Comparison of ENCODE assay signal across 26 cellular contexts in the genomic region with DNA sequence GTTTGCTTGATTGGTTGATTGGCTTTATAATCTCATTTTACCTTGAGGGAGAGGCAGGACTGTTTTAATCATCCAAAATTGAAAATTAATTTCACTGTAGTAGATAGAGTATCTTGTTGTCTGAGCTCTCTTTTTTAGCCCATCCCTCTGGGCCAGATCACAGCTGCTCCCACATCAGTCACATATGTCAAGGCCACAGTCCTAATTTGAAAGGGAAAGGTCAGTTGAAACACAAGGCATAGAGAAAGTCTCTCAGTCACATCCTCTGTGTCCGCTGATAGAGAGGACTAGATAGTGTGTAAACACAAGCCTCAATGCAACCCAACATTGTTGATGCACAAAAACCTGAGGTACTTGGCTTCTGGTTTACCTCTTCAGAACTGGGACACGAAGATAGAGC. TPM values are rescaled to one million over a fixed set of nuclear protein-coding genes. Genes with fewer than 3 reads are reported as not detected.
DNase-seq lines count a peak whose midpoint lies in the region; ATAC-seq and TF ChIP-seq lines count a peak whose summit lies in the region.
"Had no signal": no experiment of that assay in that cellular context is flagged by ENCODE, and none has a peak within 500 bp of the region (broad histone marks: within the 10 kb centered on the region; RNA-seq: fewer than 3 reads in every experiment).

No MANE protein-coding gene starts in this region.

- no peak overlapping the region for H3K4me3 ChIP-seq in CD8-positive, alpha-beta T cell (ENCODE audit: low read depth, low read length)
- H3K4me3 ChIP-seq: breast epithelium, esophagus muscularis mucosa, hepatocyte, ovary, SJSA1, spleen, testis had no signal

- CTCF ChIA-PET in activated CD4-positive, alpha-beta T cell treated with anti-CD3 and anti-CD28 coated beads, Interleukin-2, amount 10 ng/mL, durations not matched to agents 7 days and 5 days (lab: Charles Lee): interaction anchor here (0.5 to 4.7 kb wide), 3 partner anchors 10 to 21 kb away, joined by 3 to 27 read pairs (median 4); no protein-coding TSS in a partner anchor
- CTCF ChIA-PET in CD8-positive, alpha-beta T cell (lab: Charles Lee): interaction anchor here (1.2 to 3.7 kb wide), 4 partner anchors 30 to 49 kb away, joined by 3 to 10 read pairs (median 6); a partner anchor contains a TSS
- CTCF ChIA-PET in activated CD8-positive, alpha-beta T cell treated with anti-CD3 and anti-CD28 coated beads, Interleukin-2, amount 10 ng/mL, durations not matched to agents 7 days and 5 days (lab: Charles Lee): interaction anchor here (3.4 kb wide), 1 partner anchor 46 kb away, joined by 10 read pairs; no protein-coding TSS in a partner anchor

- POLR2A ChIA-PET in activated CD4-positive, alpha-beta T cell treated with anti-CD3 and anti-CD28 coated beads, Interleukin-2, amount 10 ng/mL, durations not matched to agents 7 days and 5 days (lab: Charles Lee): interaction anchor here (1.2 kb wide), 1 partner anchor 22 kb away, joined by 3 read pairs; a partner anchor contains a TSS
- POLR2A ChIA-PET in CD8-positive, alpha-beta T cell (lab: Charles Lee): interaction anchor here (17.3 kb wide), 1 partner anchor 19 kb away, joined by 377 read pairs; a partner anchor contains a TSS
- POLR2A ChIA-PET in activated CD8-positive, alpha-beta T cell treated with anti-CD3 and anti-CD28 coated beads, Interleukin-2, amount 10 ng/mL, durations not matched to agents 7 days and 5 days (lab: Charles Lee): interaction anchor here (1.2 to 4.5 kb wide), 2 partner anchors 10 to 20 kb away, joined by 3 to 38 read pairs; no protein-coding TSS in a partner anchor

- no peak for TF ChIP-seq CTCF in CD8-positive, alpha-beta T cell (IDR thresholded peaks at IDR 0.05)

- DNase-seq in activated CD4-positive, alpha-beta T cell treated with anti-CD3 and anti-CD28 coated beads, Interleukin-2, amount 10 ng/mL, durations not matched to agents 7 days and 5 days: no peak
- DNase-seq in activated CD4-positive, alpha-beta T cell treated with anti-CD3 and anti-CD28 coated beads for 1 hour: no peak
- DNase-seq in CD8-positive, alpha-beta T cell: no peak
- no peak for DNase-seq in activated CD8-positive, alpha-beta T cell treated with anti-CD3 and anti-CD28 coated beads, Interleukin-2, amount 10 ng/mL, durations not matched to agents 7 days and 5 days
- DNase-seq in myocyte (ENCODE audit: low read depth) (peak; percentile 75), anterior cingulate cortex (lab: John Stamatoyannopoulos, UW) (no peak), NCI-H2227 (lab: John Stamatoyannopoulos, UW; ENCODE audit: unreplicated experiment) (no peak)
- DNase-seq: foreskin melanocyte; H9; Karpas-422; NCI-H1694; NCI-H2171 treated with DMSO at 0.1 percent for 48 hours; NCI-H526; ovary; spleen; stimulated activated CD4-positive, alpha-beta T cell treated with anti-CD3 and anti-CD28 coated beads, Interleukin-2, amount 100 ng/mL, for 48 hours; testis had no signal

- peaks cover 54% of the 10 kb centered on the region for H3K4me1 Mint-ChIP-seq in activated CD4-positive, alpha-beta T cell treated with anti-CD3 and anti-CD28 coated beads, Interleukin-2, amount 10 ng/mL, durations not matched to agents 7 days and 5 days
- H3K4me1 Mint-ChIP-seq in CD8-positive, alpha-beta T cell (ENCODE audit: low read depth): peaks cover 51% of the 10 kb centered on the region
- peaks cover 15% of the 10 kb centered on the region for H3K4me1 Mint-ChIP-seq in activated CD8-positive, alpha-beta T cell treated with anti-CD3 and anti-CD28 coated beads, Interleukin-2, amount 10 ng/mL, durations not matched to agents 7 days and 5 days (ENCODE audit: low read depth)
- H3K4me1 Mint-ChIP-seq: H9; stimulated activated memory B cell treated with anti-CD40 and anti-IgM and Interleukin-4, amounts not matched to agents 10 μg/mL and 1 μg/mL and 100 μg/mL, for 72 hours had no signal

- peaks cover 80% of the 10 kb centered on the region for H3K36me3 Mint-ChIP-seq in activated CD4-positive, alpha-beta T cell treated with anti-CD3 and anti-CD28 coated beads, Interleukin-2, amount 10 ng/mL, durations not matched to agents 7 days and 5 days (ENCODE audit: low read depth)
- H3K36me3 Mint-ChIP-seq in CD8-positive, alpha-beta T cell: peaks cover 55% of the 10 kb centered on the region
- H3K36me3 Mint-ChIP-seq in activated CD8-positive, alpha-beta T cell treated with anti-CD3 and anti-CD28 coated beads, Interleukin-2, amount 10 ng/mL, durations not matched to agents 7 days and 5 days (ENCODE audit: low read depth): peaks cover 75% of the 10 kb centered on the region

- no peak overlapping the region for H3K27ac ChIP-seq in CD8-positive, alpha-beta T cell (ENCODE audit: low read depth, low read length)
- H3K27ac ChIP-seq: breast epithelium, esophagus muscularis mucosa, hepatocyte, ovary, SJSA1, testis had no signal

- H3K27ac Mint-ChIP-seq in activated CD4-positive, alpha-beta T cell treated with anti-CD3 and anti-CD28 coated beads, Interleukin-2, amount 10 ng/mL, durations not matched to agents 7 days and 5 days: peak overlapping the region; percentile 37
- H3K27ac Mint-ChIP-seq in CD8-positive, alpha-beta T cell: peak overlapping the region; percentile 80
- H3K27ac Mint-ChIP-seq in activated CD8-positive, alpha-beta T cell treated with anti-CD3 and anti-CD28 coated beads, Interleukin-2, amount 10 ng/mL, durations not matched to agents 7 days and 5 days: peak overlapping the region; percentile 41
- H3K27ac Mint-ChIP-seq: H9; nephron; stimulated activated memory B cell treated with anti-CD40 and anti-IgM and Interleukin-4, amounts not matched to agents 10 μg/mL and 1 μg/mL and 100 μg/mL, for 72 hours had no signal

- H3K4me1 ChIP-seq in CD8-positive, alpha-beta T cell (ENCODE audit: insufficient read depth, low read length): peaks cover 28% of the 10 kb centered on the region
- H3K4me1 ChIP-seq: breast epithelium, SJSA1, testis had no signal

- H3K4me3 Mint-ChIP-seq in activated CD4-positive, alpha-beta T cell treated with anti-CD3 and anti-CD28 coated beads, Interleukin-2, amount 10 ng/mL, durations not matched to agents 7 days and 5 days: no peak overlapping the region
- H3K4me3 Mint-ChIP-seq in CD8-positive, alpha-beta T cell: no peak overlapping the region
- H3K4me3 Mint-ChIP-seq in activated CD8-positive, alpha-beta T cell treated with anti-CD3 and anti-CD28 coated beads, Interleukin-2, amount 10 ng/mL, durations not matched to agents 7 days and 5 days: no peak overlapping the region
- H3K4me3 Mint-ChIP-seq: H9; nephron; stimulated activated memory B cell treated with anti-CD40 and anti-IgM and Interleukin-4, amounts not matched to agents 10 μg/mL and 1 μg/mL and 100 μg/mL, for 72 hours had no signal

- H3K36me3 ChIP-seq in CD8-positive, alpha-beta T cell (ENCODE audit: insufficient read depth, low read length): peaks cover 64% of the 10 kb centered on the region
- H3K36me3 ChIP-seq: breast epithelium, esophagus muscularis mucosa, ovary had no signal

- no peaks in the 10 kb centered on the region for H3K9me3 Mint-ChIP-seq in activated CD4-positive, alpha-beta T cell treated with anti-CD3 and anti-CD28 coated beads, Interleukin-2, amount 10 ng/mL, durations not matched to agents 7 days and 5 days
- H3K9me3 Mint-ChIP-seq in CD8-positive, alpha-beta T cell: no peaks in the 10 kb centered on the region
- no peaks in the 10 kb centered on the region for H3K9me3 Mint-ChIP-seq in activated CD8-positive, alpha-beta T cell treated with anti-CD3 and anti-CD28 coated beads, Interleukin-2, amount 10 ng/mL, durations not matched to agents 7 days and 5 days (ENCODE audit: insufficient read depth)
- H3K9me3 Mint-ChIP-seq: H9; nephron; stimulated activated memory B cell treated with anti-CD40 and anti-IgM and Interleukin-4, amounts not matched to agents 10 μg/mL and 1 μg/mL and 100 μg/mL, for 72 hours had no signal

- H3K27me3 ChIP-seq in CD8-positive, alpha-beta T cell (ENCODE audit: insufficient read depth, low read length): no peaks in the 10 kb centered on the region
- H3K27me3 ChIP-seq: breast epithelium, esophagus muscularis mucosa, hepatocyte, ovary, SJSA1, spleen, testis had no signal

- no peaks in the 10 kb centered on the region for H3K9me3 ChIP-seq in CD8-positive, alpha-beta T cell (ENCODE audit: low read length)
- H3K9me3 ChIP-seq: breast epithelium, esophagus muscularis mucosa, ovary, SJSA1, spleen, testis had no signal

- intact Hi-C loops in CD8-positive, alpha-beta T cell (cut with DNase I, micrococcal nuclease): no loop called here

- ATAC-seq in CD8-positive, alpha-beta T cell: no peak
- ATAC-seq in activated CD8-positive, alpha-beta T cell treated with anti-CD3 and anti-CD28 coated beads, Interleukin-2, amount 10 ng/mL, durations not matched to agents 7 days and 5 days: no peak
- ATAC-seq in HG02759 (IDR thresholded peaks at IDR 0.05; ENCODE audit: unreplicated experiment): no peak
- ATAC-seq: stimulated activated memory B cell treated with anti-CD40 and anti-IgM and Interleukin-4, amounts not matched to agents 10 μg/mL and 1 μg/mL and 100 μg/mL, for 72 hours had no signal

- no peaks in the 10 kb centered on the region for H3K27me3 Mint-ChIP-seq in activated CD4-positive, alpha-beta T cell treated with anti-CD3 and anti-CD28 coated beads, Interleukin-2, amount 10 ng/mL, durations not matched to agents 7 days and 5 days
- H3K27me3 Mint-ChIP-seq in CD8-positive, alpha-beta T cell (ENCODE audit: low read depth): no peaks in the 10 kb centered on the region
- H3K27me3 Mint-ChIP-seq in activated CD8-positive, alpha-beta T cell treated with anti-CD3 and anti-CD28 coated beads, Interleukin-2, amount 10 ng/mL, durations not matched to agents 7 days and 5 days (ENCODE audit: low read depth): no peaks in the 10 kb centered on the region
- H3K27me3 Mint-ChIP-seq: stimulated activated memory B cell treated with anti-CD40 and anti-IgM and Interleukin-4, amounts not matched to agents 10 μg/mL and 1 μg/mL and 100 μg/mL, for 72 hours had no signal

RNA-seq across cellular contexts. Expression of a gene that starts 6.8 kb away (rescaled TPM):
- 1 to 10 TPM; 1.9 to 2.0 TPM for total RNA-seq in activated CD4-positive, alpha-beta T cell treated with anti-CD3 and anti-CD28 coated beads, Interleukin-2, amount 10 ng/mL, durations not matched to agents 7 days and 5 days
- under 1 TPM; 0.71 to 0.75 TPM for total RNA-seq in CD8-positive, alpha-beta T cell
- total RNA-seq in activated CD8-positive, alpha-beta T cell treated with anti-CD3 and anti-CD28 coated beads, Interleukin-2, amount 10 ng/mL, durations not matched to agents 7 days and 5 days: 1 to 10 TPM; 2.5 to 2.6 TPM
- 2.6 and 4.1 TPM in 2 replicates for total RNA-seq in myocyte
- 1.9 TPM for polyA plus RNA-seq in myocyte (2012)

RNA-seq across cellular contexts. Expression of a gene that starts 21.7 kb away (rescaled TPM):
- total RNA-seq in activated CD4-positive, alpha-beta T cell treated with anti-CD3 and anti-CD28 coated beads, Interleukin-2, amount 10 ng/mL, durations not matched to agents 7 days and 5 days: 100 to 1,000 TPM; 426 to 434 TPM
- total RNA-seq in CD8-positive, alpha-beta T cell: 100 to 1,000 TPM; 209 to 230 TPM
- total RNA-seq in activated CD8-positive, alpha-beta T cell treated with anti-CD3 and anti-CD28 coated beads, Interleukin-2, amount 10 ng/mL, durations not matched to agents 7 days and 5 days: 100 to 1,000 TPM; 319 to 322 TPM
- 0.03 and 0.05 TPM in 2 replicates for total RNA-seq in myocyte
- polyA plus RNA-seq in myocyte (2012): 0.18 TPM
- total RNA-seq: Daoy, H9, SJSA1 had no signal
- polyA plus RNA-seq: BJ had no signal

RNA-seq across cellular contexts. Expression of a gene that starts 28.4 kb away (rescaled TPM):
- not detected for total RNA-seq in activated CD4-positive, alpha-beta T cell treated with anti-CD3 and anti-CD28 coated beads, Interleukin-2, amount 10 ng/mL, durations not matched to agents 7 days and 5 days
- 1 to 10 TPM; 2.5 to 3.4 TPM for total RNA-seq in CD8-positive, alpha-beta T cell
- under 1 TPM; 0.16 to 0.21 TPM for total RNA-seq in activated CD8-positive, alpha-beta T cell treated with anti-CD3 and anti-CD28 coated beads, Interleukin-2, amount 10 ng/mL, durations not matched to agents 7 days and 5 days
- total RNA-seq in myocyte: 0.53 and 1.2 TPM in 2 replicates
- 1.2 TPM for polyA plus RNA-seq in myocyte (2012)
- total RNA-seq: Daoy, SJSA1 had no signal

RNA-seq across cellular contexts. Expression of a gene that starts 50.2 kb away (rescaled TPM):
- 1 to 10 TPM; 8.4 to 9.5 TPM for total RNA-seq in activated CD4-positive, alpha-beta T cell treated with anti-CD3 and anti-CD28 coated beads, Interleukin-2, amount 10 ng/mL, durations not matched to agents 7 days and 5 days
- 1 to 10 TPM; 7.5 to 7.9 TPM for total RNA-seq in CD8-positive, alpha-beta T cell
- 1 to 10 TPM; 6.3 to 6.5 TPM for total RNA-seq in activated CD8-positive, alpha-beta T cell treated with anti-CD3 and anti-CD28 coated beads, Interleukin-2, amount 10 ng/mL, durations not matched to agents 7 days and 5 days
- total RNA-seq in myocyte: 6.7 and 6.8 TPM in 2 replicates
- 4.6 TPM for polyA plus RNA-seq in myocyte (2012)

Comparison
In these comparisons a context has a peak if more than half of its experiments do, and no peak if none do; other contexts are left out.
1. RNA of a gene that starts 21.7 kb away (total RNA-seq): 426 to 434 TPM in activated CD4-positive, alpha-beta T cell treated with anti-CD3 and anti-CD28 coated beads, Interleukin-2, amount 10 ng/mL, durations not matched to agents 7 days and 5 days, 319 to 322 TPM in activated CD8-positive, alpha-beta T cell treated with anti-CD3 and anti-CD28 coated beads, Interleukin-2, amount 10 ng/mL, durations not matched to agents 7 days and 5 days and 209 to 230 TPM in CD8-positive, alpha-beta T cell; 0.03 to 0.05 TPM in myocyte; every median in the first group is over 100 times any median in the second.
2. Peak in every context shown above with its lines, with median percentiles within 50 percentile points of each other: H3K27ac Mint-ChIP-seq.